ENCODE assay signal across 9 cellular contexts in the genomic region with DNA sequence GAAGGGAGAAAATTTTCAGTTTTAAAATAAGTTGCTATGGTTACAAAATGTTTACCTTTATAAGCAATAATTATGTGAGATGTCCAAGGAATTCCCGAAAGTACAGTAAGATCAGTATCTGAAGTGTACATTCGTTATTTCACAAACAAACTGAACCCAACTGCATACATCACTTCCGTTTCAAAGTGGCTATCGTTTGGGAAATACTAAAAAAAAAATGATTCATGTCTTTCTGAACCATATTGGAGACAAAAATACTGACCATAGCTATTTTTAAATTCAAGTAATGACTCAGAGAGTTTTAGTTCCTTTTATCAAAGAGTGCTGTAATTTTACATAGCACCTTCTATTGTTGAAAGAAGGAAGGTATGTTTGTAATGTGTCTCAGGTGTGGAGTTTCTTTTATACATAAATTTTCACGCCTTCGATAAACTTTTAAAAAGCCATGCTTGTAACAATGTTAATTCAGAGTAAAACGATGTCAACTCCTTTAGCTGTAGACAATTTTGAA. TPM values are rescaled to one million over a fixed set of nuclear protein-coding genes. Genes with fewer than 3 reads are reported as not detected.
A peak's percentile ranks its signal among the peaks of the same experiment; 100 is the strongest.
DNase-seq lines count a peak whose midpoint lies in the region; ATAC-seq and TF ChIP-seq lines count a peak whose summit lies in the region.
"Had no signal": no experiment of that assay in that cellular context is flagged by ENCODE, and none has a peak within 500 bp of the region (broad histone marks: within the 10 kb centered on the region; RNA-seq: fewer than 3 reads in every experiment).

No MANE protein-coding gene starts in this region.

- H3K4me1 ChIP-seq in foreskin keratinocyte: peaks cover 12% of the 10 kb centered on the region

- peak overlapping the region; percentile 24 for H3K27ac ChIP-seq in foreskin keratinocyte
- H3K27ac ChIP-seq: 22Rv1 had no signal

- DNase-seq in activated CD4-positive, CD25-positive, alpha-beta regulatory T cell treated with anti-CD3 and anti-CD28 coated beads, Interleukin-2, amount 50 U/mL, for 72 hours: no peak
- DNase-seq in OCI-M1 (lab: John Stamatoyannopoulos, UW) (peak; percentile 89), foreskin keratinocyte (peak in 1 of 2 donors; percentile 42), T-helper 9 cell (no peak), NCI-H2227 (lab: John Stamatoyannopoulos, UW; ENCODE audit: unreplicated experiment) (no peak), MG63 (no peak)

- no peak for TF ChIP-seq CTCF in foreskin keratinocyte (conservative IDR thresholded peaks at IDR 0.05)

- H3K9me3 ChIP-seq in MG63: no peaks in the 10 kb centered on the region

- no peak overlapping the region for H3K4me3 ChIP-seq in MG63

- no peaks in the 10 kb centered on the region for H3K27me3 ChIP-seq in foreskin keratinocyte
- H3K27me3 ChIP-seq in MG63: no peaks in the 10 kb centered on the region

- no peaks in the 10 kb centered on the region for H3K36me3 ChIP-seq in MG63

- ATAC-seq in activated CD4-positive, CD25-positive, alpha-beta regulatory T cell treated with anti-CD3 and anti-CD28 coated beads, Interleukin-2, amount 50 U/mL, for 24 hours: peak; percentile 62 to 70
- ATAC-seq in HG02884 (IDR thresholded peaks at IDR 0.05; ENCODE audit: unreplicated experiment) (peak; percentile 67), foreskin keratinocyte (peak; percentile 69)

RNA-seq across cellular contexts. Expression of gene ANKRD28, which starts 8.0 kb away (rescaled TPM):
- 31.7 and 32.4 TPM in 2 replicates for total RNA-seq in foreskin keratinocyte
- 4.6 and 6.5 TPM in 2 replicates for polyA plus RNA-seq in foreskin keratinocyte
- total RNA-seq in MG63 (2014; rRNA removed; shearing (Covaris generic); ENCODE audit: low replicate concordance): 25.1 and 31.1 TPM in 2 replicates
